ENCODE assay signal across 7 cellular contexts in the genomic region with DNA sequence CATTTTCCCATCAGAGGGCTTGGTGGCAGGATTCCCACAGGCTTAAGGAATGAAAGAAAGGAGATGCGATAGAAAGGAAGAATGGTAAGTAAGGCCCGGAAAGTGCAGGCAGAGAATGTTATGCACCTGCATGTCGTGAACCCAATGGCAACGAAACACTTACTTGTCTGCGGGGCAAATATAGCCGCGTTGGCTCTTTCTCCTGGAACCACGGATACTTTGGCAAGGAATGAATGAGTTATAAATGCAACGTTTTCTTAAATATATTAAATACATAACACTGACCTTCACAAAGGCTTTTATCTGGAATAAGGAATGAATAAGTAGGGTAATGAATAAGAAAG.
A peak's percentile ranks its signal among the peaks of the same experiment; 100 is the strongest.
DNase-seq lines count a peak whose midpoint lies in the region; ATAC-seq and TF ChIP-seq lines count a peak whose summit lies in the region.

No MANE protein-coding gene starts in this region.

- CTCF ChIA-PET in activated CD4-positive, alpha-beta memory T cell treated with anti-CD3 and anti-CD28 coated beads, Interleukin-2, amount 10 ng/mL, durations not matched to agents 7 days and 5 days (lab: Charles Lee): interaction anchor here (0.6 to 9.0 kb wide), 43 partner anchors 8 to 929 kb away, joined by 3 to 318 read pairs (median 5); a partner anchor contains a TSS

- peaks cover 3 to 47% (median 3%) of the 10 kb centered on the region in 3 donors for H3K4me1 ChIP-seq in gastroesophageal sphincter

- H3K4me1 Mint-ChIP-seq in HFFc6 (ENCODE audit: low read depth): peaks cover 78% of the 10 kb centered on the region
- H3K4me1 Mint-ChIP-seq in activated CD4-positive, alpha-beta memory T cell treated with anti-CD3 and anti-CD28 coated beads, Interleukin-2, amount 10 ng/mL, durations not matched to agents 7 days and 5 days: peaks cover 47% of the 10 kb centered on the region
- H3K4me1 Mint-ChIP-seq in stimulated activated naive B cell treated with anti-CD40 and anti-IgM and Interleukin-4, amounts not matched to agents 10 μg/mL and 1 μg/mL and 100 μg/mL, for 72 hours: peaks cover 25 to 29% of the 10 kb centered on the region in 2 donors

- WGBS in gastroesophageal sphincter (ENCODE audit: low coverage in 1 of 2), 2 donors: 6 to 19% methylated on average over 8 to 9 of the region's 9 CpGs

- no peaks in the 10 kb centered on the region for H3K9me3 Mint-ChIP-seq in HFFc6
- no peaks in the 10 kb centered on the region for H3K9me3 Mint-ChIP-seq in activated CD4-positive, alpha-beta memory T cell treated with anti-CD3 and anti-CD28 coated beads, Interleukin-2, amount 10 ng/mL, durations not matched to agents 7 days and 5 days
- peaks cover 3 to 4% of the 10 kb centered on the region in 2 donors for H3K9me3 Mint-ChIP-seq in stimulated activated naive B cell treated with anti-CD40 and anti-IgM and Interleukin-4, amounts not matched to agents 10 μg/mL and 1 μg/mL and 100 μg/mL, for 72 hours

- no peak for TF ChIP-seq EP300 in gastroesophageal sphincter (IDR thresholded peaks at IDR 0.05)

- no peak for TF ChIP-seq POLR2A in gastroesophageal sphincter (IDR thresholded peaks at IDR 0.05)

- H3K27me3 Mint-ChIP-seq in HFFc6 (ENCODE audit: insufficient read depth): no peaks in the 10 kb centered on the region; the same call in 1 of the 2 replicates
- H3K27me3 Mint-ChIP-seq in activated CD4-positive, alpha-beta memory T cell treated with anti-CD3 and anti-CD28 coated beads, Interleukin-2, amount 10 ng/mL, durations not matched to agents 7 days and 5 days: peaks cover 8% of the 10 kb centered on the region
- peaks cover 28 to 33% of the 10 kb centered on the region in 2 donors for H3K27me3 Mint-ChIP-seq in stimulated activated naive B cell treated with anti-CD40 and anti-IgM and Interleukin-4, amounts not matched to agents 10 μg/mL and 1 μg/mL and 100 μg/mL, for 72 hours

- TF ChIP-seq CTCF in HFFc6 (IDR thresholded peaks at IDR 0.05): peak; percentile 46
- no peak for TF ChIP-seq CTCF in gastroesophageal sphincter (IDR thresholded peaks at IDR 0.05)

- no peaks in the 10 kb centered on the region for H3K9me3 ChIP-seq in gastroesophageal sphincter

- no peaks in the 10 kb centered on the region for H3K36me3 ChIP-seq in gastroesophageal sphincter

- peak overlapping the region; percentile 57 for H3K4me3 ChIP-seq in iPS-11a (ENCODE audit: low read depth, low read length)
- H3K4me3 ChIP-seq in gastroesophageal sphincter: peak overlapping the region in 1 of 2 donors; percentile 74

- H3K27me3 ChIP-seq in gastroesophageal sphincter: no peaks in the 10 kb centered on the region

- H3K27ac Mint-ChIP-seq in HFFc6: no peak overlapping the region; the same call in 1 of the 2 replicates
- no peak overlapping the region for H3K27ac Mint-ChIP-seq in activated CD4-positive, alpha-beta memory T cell treated with anti-CD3 and anti-CD28 coated beads, Interleukin-2, amount 10 ng/mL, durations not matched to agents 7 days and 5 days
- no peak overlapping the region for H3K27ac Mint-ChIP-seq in stimulated activated naive B cell treated with anti-CD40 and anti-IgM and Interleukin-4, amounts not matched to agents 10 μg/mL and 1 μg/mL and 100 μg/mL, for 72 hours

- peak overlapping the region; percentile 90 for H3K4me3 Mint-ChIP-seq in HFFc6
- peak overlapping the region; percentile 55 for H3K4me3 Mint-ChIP-seq in activated CD4-positive, alpha-beta memory T cell treated with anti-CD3 and anti-CD28 coated beads, Interleukin-2, amount 10 ng/mL, durations not matched to agents 7 days and 5 days
- peak overlapping the region; percentile 78 to 81 for H3K4me3 Mint-ChIP-seq in stimulated activated naive B cell treated with anti-CD40 and anti-IgM and Interleukin-4, amounts not matched to agents 10 μg/mL and 1 μg/mL and 100 μg/mL, for 72 hours

- no peaks in the 10 kb centered on the region for H3K36me3 Mint-ChIP-seq in HFFc6 (ENCODE audit: low read depth)
- H3K36me3 Mint-ChIP-seq in activated CD4-positive, alpha-beta memory T cell treated with anti-CD3 and anti-CD28 coated beads, Interleukin-2, amount 10 ng/mL, durations not matched to agents 7 days and 5 days (ENCODE audit: low read depth): no peaks in the 10 kb centered on the region
- no peaks in the 10 kb centered on the region for H3K36me3 Mint-ChIP-seq in stimulated activated naive B cell treated with anti-CD40 and anti-IgM and Interleukin-4, amounts not matched to agents 10 μg/mL and 1 μg/mL and 100 μg/mL, for 72 hours

- DNase-seq in HFFc6 (no peak), HT-29 (ENCODE audit: low spot score) (no peak)
- DNase-seq in activated CD4-positive, alpha-beta memory T cell treated with anti-CD3 and anti-CD28 coated beads, Interleukin-2, amount 10 ng/mL, durations not matched to agents 7 days and 5 days: no peak
- DNase-seq in stimulated activated naive B cell treated with anti-CD40 and anti-IgM and Interleukin-4, amounts not matched to agents 10 μg/mL and 1 μg/mL and 100 μg/mL, for 72 hours: no peak

- ATAC-seq in stimulated activated naive B cell treated with anti-CD40 and anti-IgM and Interleukin-4, amounts not matched to agents 10 μg/mL and 1 μg/mL and 100 μg/mL, for 72 hours (replicated peaks): no peak
- ATAC-seq in gastroesophageal sphincter: no peak
- ATAC-seq in GM21423 (IDR thresholded peaks at IDR 0.05; ENCODE audit: unreplicated experiment): no peak

- peak overlapping the region in 1 of 4 donors; percentile 68 for H3K27ac ChIP-seq in gastroesophageal sphincter

- POLR2A ChIA-PET in activated CD4-positive, alpha-beta memory T cell treated with anti-CD3 and anti-CD28 coated beads, Interleukin-2, amount 10 ng/mL, durations not matched to agents 7 days and 5 days (lab: Charles Lee): interaction anchor here (0.8 to 2.4 kb wide), 15 partner anchors 11 to 353 kb away, joined by 3 to 24 read pairs (median 4); a partner anchor contains a TSS
